Comparison of ENCODE assay signal across 8 cellular contexts in genomic region chr2:102020596-102021170, GRCh38. TPM values are rescaled to one million over a fixed set of nuclear protein-coding genes. Genes with fewer than 3 reads are reported as not detected.
A peak's percentile ranks its signal among the peaks of the same experiment; 100 is the strongest.
DNase-seq lines count a peak whose midpoint lies in the region; ATAC-seq and TF ChIP-seq lines count a peak whose summit lies in the region.

No MANE protein-coding gene starts in this region.

- WGBS in endodermal cell (ENCODE audit: insufficient coverage in 1 of 2, insufficient read length in 1 of 2), 2 experiments: 37 to 42% methylated on average over 14 to 18 of the region's 18 CpGs

- no peak overlapping the region for H3K27ac ChIP-seq in endodermal cell (ENCODE audit: low read depth, low read length)

- DNase-seq in AG04449 (ENCODE audit: low read depth, low spot score): no peak
- DNase-seq in NOMO-1 treated with DMSO at 0.1 percent for 48 hours (lab: John Stamatoyannopoulos, UW; ENCODE audit: unreplicated experiment): peak; percentile 50
- peak; percentile 85 for DNase-seq in activated CD8-positive, alpha-beta memory T cell treated with anti-CD3 and anti-CD28 coated beads, Interleukin-2, amount 10 ng/mL, durations not matched to agents 7 days and 5 days
- DNase-seq in endodermal cell: peak; percentile 97
- DNase-seq in midbrain (lab: John Stamatoyannopoulos, UW): peak; percentile 59
- peak; percentile 69 to 71 for DNase-seq in stimulated activated CD8-positive, alpha-beta memory T cell treated with anti-CD3 and anti-CD28 coated beads, Interleukin-2, amount 100 ng/mL, for 1 hour (ENCODE audit: low read depth in 2 of 2)

- H3K9me3 ChIP-seq in endodermal cell (ENCODE audit: control insufficient read depth, low read length): no peaks in the 10 kb centered on the region

- ATAC-seq in GM18517 (IDR thresholded peaks at IDR 0.05; ENCODE audit: unreplicated experiment) (peak; percentile 49), HG03280 (IDR thresholded peaks at IDR 0.05; ENCODE audit: unreplicated experiment) (peak; percentile 76)
- peak; percentile 93 for ATAC-seq in activated CD8-positive, alpha-beta memory T cell treated with anti-CD3 and anti-CD28 coated beads, Interleukin-2, amount 10 ng/mL, durations not matched to agents 7 days and 5 days

- CTCF ChIA-PET in AG04449 (lab: Yijun Ruan, JAX): interaction anchor here (0.6 to 9.0 kb wide), 79 partner anchors 9 to 679 kb away, joined by 3 to 298 read pairs (median 4); partner anchors contain the start of genes IL18R1 and IL1R1
- CTCF ChIA-PET in activated CD8-positive, alpha-beta memory T cell treated with anti-CD3 and anti-CD28 coated beads, Interleukin-2, amount 10 ng/mL, durations not matched to agents 7 days and 5 days (lab: Charles Lee): interaction anchor here (0.6 to 3.7 kb wide), 42 partner anchors 9 to 431 kb away, joined by 3 to 57 read pairs (median 4); partner anchors contain the start of gene IL18R1

- H3K27me3 Mint-ChIP-seq in activated CD8-positive, alpha-beta memory T cell treated with anti-CD3 and anti-CD28 coated beads, Interleukin-2, amount 10 ng/mL, durations not matched to agents 7 days and 5 days: peaks cover 5% of the 10 kb centered on the region
- H3K27me3 Mint-ChIP-seq in endodermal cell (ENCODE audit: insufficient read depth): peaks cover 4% of the 10 kb centered on the region

- H3K36me3 ChIP-seq in endodermal cell (ENCODE audit: control insufficient read depth, insufficient read depth, low read length): no peaks in the 10 kb centered on the region

- H3K27ac Mint-ChIP-seq in activated CD8-positive, alpha-beta memory T cell treated with anti-CD3 and anti-CD28 coated beads, Interleukin-2, amount 10 ng/mL, durations not matched to agents 7 days and 5 days: no peak overlapping the region
- H3K27ac Mint-ChIP-seq in endodermal cell: no peak overlapping the region

- peaks cover 7% of the 10 kb centered on the region for H3K4me1 Mint-ChIP-seq in activated CD8-positive, alpha-beta memory T cell treated with anti-CD3 and anti-CD28 coated beads, Interleukin-2, amount 10 ng/mL, durations not matched to agents 7 days and 5 days
- peaks cover 4% of the 10 kb centered on the region for H3K4me1 Mint-ChIP-seq in endodermal cell

- H3K4me3 ChIP-seq in AG04449 (ENCODE audit: low read depth, low read length) (no peak overlapping the region), endodermal cell (ENCODE audit: low read length) (no peak overlapping the region)

- no peak overlapping the region for H3K4me3 Mint-ChIP-seq in activated CD8-positive, alpha-beta memory T cell treated with anti-CD3 and anti-CD28 coated beads, Interleukin-2, amount 10 ng/mL, durations not matched to agents 7 days and 5 days
- no peak overlapping the region for H3K4me3 Mint-ChIP-seq in endodermal cell

- no peaks in the 10 kb centered on the region for H3K9me3 Mint-ChIP-seq in activated CD8-positive, alpha-beta memory T cell treated with anti-CD3 and anti-CD28 coated beads, Interleukin-2, amount 10 ng/mL, durations not matched to agents 7 days and 5 days (ENCODE audit: low read depth)
- H3K9me3 Mint-ChIP-seq in endodermal cell: no peaks in the 10 kb centered on the region

- no peaks in the 10 kb centered on the region for H3K4me1 ChIP-seq in endodermal cell (ENCODE audit: control insufficient read depth, insufficient read depth, low read length)

- peak; percentile 98 for TF ChIP-seq CTCF in AG04449 (IDR thresholded peaks at IDR 0.05; ENCODE audit: insufficient read depth, low read length, missing control alignments)
- peak; percentile 98 for TF ChIP-seq CTCF in endodermal cell (conservative IDR thresholded peaks at IDR 0.05)

- H3K36me3 Mint-ChIP-seq in activated CD8-positive, alpha-beta memory T cell treated with anti-CD3 and anti-CD28 coated beads, Interleukin-2, amount 10 ng/mL, durations not matched to agents 7 days and 5 days: no peaks in the 10 kb centered on the region
- no peaks in the 10 kb centered on the region for H3K36me3 Mint-ChIP-seq in endodermal cell (ENCODE audit: low read depth)

- H3K27me3 ChIP-seq in endodermal cell (ENCODE audit: control insufficient read depth, insufficient read depth, low read length, poor library complexity, severe bottlenecking): peaks cover 6% of the 10 kb centered on the region

- POLR2A ChIA-PET in AG04449 (lab: Yijun Ruan, JAX): interaction anchor here (0.8 kb wide), 1 partner anchor 146 kb away, joined by 5 read pairs; no protein-coding TSS in a partner anchor

- no peak overlapping the region for H3K9ac ChIP-seq in endodermal cell (ENCODE audit: extremely low read depth, low read length, poor library complexity, severe bottlenecking)

RNA-seq across cellular contexts. Expression of gene IL1R2, which starts 28.9 kb away (rescaled TPM):
- under 1 TPM in 1 of 2 experiments, not detected in 1; 0.88 TPM for total RNA-seq in activated CD8-positive, alpha-beta memory T cell treated with anti-CD3 and anti-CD28 coated beads, Interleukin-2, amount 10 ng/mL, durations not matched to agents 7 days and 5 days
- total RNA-seq in endodermal cell: under 1 TPM in 1 of 2 donors, not detected in 1; 0.73 TPM
- not detected for polyA plus RNA-seq in endodermal cell (2013, experiment 1 of 2)
- polyA plus RNA-seq in endodermal cell (2013, experiment 2 of 2): not detected
